In genomic region chr7:137069249-137069963, GRCh38 we compare ENCODE assay signal across 17 cellular contexts.
DNase-seq lines count a peak whose midpoint lies in the region; ATAC-seq and TF ChIP-seq lines count a peak whose summit lies in the region.
"Had no signal": no experiment of that assay in that cellular context is flagged by ENCODE, and none has a peak within 500 bp of the region (broad histone marks: within the 10 kb centered on the region; RNA-seq: fewer than 3 reads in every experiment).

No MANE protein-coding gene starts in this region.

- H3K36me3 Mint-ChIP-seq in HFFc6 (ENCODE audit: low read depth), result no peaks in the 10 kb centered on the region; the same call in 1 of the 2 replicates
- no peaks in the 10 kb centered on the region for H3K36me3 Mint-ChIP-seq in endodermal cell (ENCODE audit: low read depth)
- no peaks in the 10 kb centered on the region for H3K36me3 Mint-ChIP-seq in neural progenitor cell
- H3K36me3 Mint-ChIP-seq: CD14-positive monocyte; CD8-positive, alpha-beta memory T cell had no signal

- H3K9ac ChIP-seq in endodermal cell (ENCODE audit: extremely low read depth, low read length, poor library complexity, severe bottlenecking) (no peak overlapping the region), neural progenitor cell (no peak overlapping the region)

- ATAC-seq in Right ventricle myocardium superior (ENCODE audit: poor library complexity), result no peak
- ATAC-seq: GM23338 had no signal

- no peaks in the 10 kb centered on the region for H3F3A ChIP-seq in PC-9 (ENCODE audit: insufficient read depth, low read depth)
- H3F3A ChIP-seq in neural progenitor cell (ENCODE audit: low read depth), result no peaks in the 10 kb centered on the region

- H3K27ac Mint-ChIP-seq in HFFc6 (no peak overlapping the region), endodermal cell (no peak overlapping the region), neural progenitor cell (no peak overlapping the region)
- H3K27ac Mint-ChIP-seq: CD14-positive monocyte; CD8-positive, alpha-beta memory T cell; GM23338 had no signal

- H3K4me3 Mint-ChIP-seq in HFFc6, result peak overlapping the region; percentile 24; the same call in 1 of the 2 replicates
- H3K4me3 Mint-ChIP-seq in endodermal cell, result no peak overlapping the region
- H3K4me3 Mint-ChIP-seq in neural progenitor cell, result no peak overlapping the region
- H3K4me3 Mint-ChIP-seq: CD14-positive monocyte; CD8-positive, alpha-beta memory T cell; GM23338 had no signal

- H2AFZ ChIP-seq in PC-9 (no peak overlapping the region), neural progenitor cell (replicated peaks) (no peak overlapping the region)
- H2AFZ ChIP-seq: GM23338 had no signal

- H4K20me1 ChIP-seq in PC-9 (ENCODE audit: insufficient read depth), result no peaks in the 10 kb centered on the region
- H4K20me1 ChIP-seq in neural progenitor cell (ENCODE audit: low read depth), result no peaks in the 10 kb centered on the region

- CTCF ChIA-PET in PC-9 (lab: Charles Lee), result no interaction called here

- H3K4me2 ChIP-seq in PC-9, result peak overlapping the region; percentile 20; the same call in 1 of the 2 replicates
- no peak overlapping the region for H3K4me2 ChIP-seq in neural progenitor cell
- H3K4me2 ChIP-seq: GM23338 had no signal

- H3K4me1 Mint-ChIP-seq in HFFc6 (ENCODE audit: low read depth) (peaks cover 44% of the 10 kb centered on the region), endodermal cell (peaks cover 9% of the 10 kb centered on the region), neural progenitor cell (no peaks in the 10 kb centered on the region)
- H3K4me1 Mint-ChIP-seq: CD14-positive monocyte; CD8-positive, alpha-beta memory T cell had no signal

- peaks cover 5% of the 10 kb centered on the region; the same call in 1 of the 2 replicates for H3K4me1 ChIP-seq in PC-9 (replicated peaks; ENCODE audit: insufficient read depth)
- H3K4me1 ChIP-seq in endodermal cell (ENCODE audit: control insufficient read depth, insufficient read depth, low read length), result peaks cover 9% of the 10 kb centered on the region
- H3K4me1 ChIP-seq in neural progenitor cell, result peaks cover 9% of the 10 kb centered on the region
- H3K4me1 ChIP-seq: BE2C, Caco-2 had no signal

- no peak overlapping the region for H3K4me3 ChIP-seq in PC-9
- no peak overlapping the region for H3K4me3 ChIP-seq in endodermal cell (ENCODE audit: low read length)
- H3K4me3 ChIP-seq in neural progenitor cell, result no peak overlapping the region
- H3K4me3 ChIP-seq: GM23338 had no signal

- intact Hi-C loops in PC-9 (cut with micrococcal nuclease; ENCODE audit: unreplicated experiment), result no loop called here
- intact Hi-C loops in Right ventricle myocardium superior (cut with DNase I), result no loop called here

- 89 to 100% methylated on average over 5 to 8 of the region's 8 CpGs for WGBS in endodermal cell (ENCODE audit: insufficient coverage in 1 of 2, insufficient read length in 1 of 2), 2 experiments

- no peaks in the 10 kb centered on the region for H3K79me2 ChIP-seq in PC-9 (ENCODE audit: low read depth)
- H3K79me2 ChIP-seq in neural progenitor cell (ENCODE audit: low read depth), result no peaks in the 10 kb centered on the region

- TF ChIP-seq CTCF in HFFc6 (IDR thresholded peaks at IDR 0.05) (no peak), PC-9 (conservative IDR thresholded peaks at IDR 0.05) (no peak), endodermal cell (conservative IDR thresholded peaks at IDR 0.05) (no peak), neural progenitor cell (IDR thresholded peaks at IDR 0.05) (no peak)

- no peak overlapping the region for H3K27ac ChIP-seq in PC-9
- no peak overlapping the region for H3K27ac ChIP-seq in endodermal cell (ENCODE audit: low read depth, low read length)
- no peak overlapping the region for H3K27ac ChIP-seq in neural progenitor cell

- H3K9me3 ChIP-seq in PC-9 (ENCODE audit: insufficient read depth, low read depth) (no peaks in the 10 kb centered on the region; the same call in 1 of the 2 replicates), endodermal cell (ENCODE audit: control insufficient read depth, low read length) (no peaks in the 10 kb centered on the region), neural progenitor cell (ENCODE audit: low read depth) (no peaks in the 10 kb centered on the region)
- H3K9me3 ChIP-seq: BE2C had no signal

- H3K9me3 Mint-ChIP-seq in HFFc6 (no peaks in the 10 kb centered on the region), endodermal cell (peaks cover 2% of the 10 kb centered on the region), neural progenitor cell (no peaks in the 10 kb centered on the region)
- H3K9me3 Mint-ChIP-seq: GM23338 had no signal

- no peaks in the 10 kb centered on the region for H3K9me2 ChIP-seq in PC-9 (ENCODE audit: insufficient read depth)

- H3K27me3 ChIP-seq in PC-9 (ENCODE audit: insufficient read depth, low read depth), result no peaks in the 10 kb centered on the region
- no peaks in the 10 kb centered on the region for H3K27me3 ChIP-seq in endodermal cell (ENCODE audit: control insufficient read depth, insufficient read depth, low read length, poor library complexity, severe bottlenecking)
- no peaks in the 10 kb centered on the region for H3K27me3 ChIP-seq in neural progenitor cell
- H3K27me3 ChIP-seq: BE2C had no signal

- H3K36me3 ChIP-seq in PC-9 (ENCODE audit: low read depth) (no peaks in the 10 kb centered on the region), endodermal cell (ENCODE audit: control insufficient read depth, insufficient read depth, low read length) (no peaks in the 10 kb centered on the region), neural progenitor cell (no peaks in the 10 kb centered on the region)
- H3K36me3 ChIP-seq: BE2C had no signal

- POLR2A ChIA-PET in PC-9 (lab: Charles Lee; ENCODE audit: unreplicated experiment), result no interaction called here

- H3K27me3 Mint-ChIP-seq in HFFc6 (ENCODE audit: insufficient read depth), result peaks cover 1% of the 10 kb centered on the region
- H3K27me3 Mint-ChIP-seq in endodermal cell (ENCODE audit: insufficient read depth), result no peaks in the 10 kb centered on the region
- peaks cover 3% of the 10 kb centered on the region for H3K27me3 Mint-ChIP-seq in neural progenitor cell (ENCODE audit: insufficient read depth, low read depth)
- H3K27me3 Mint-ChIP-seq: CD8-positive, alpha-beta memory T cell had no signal

- BruUV-seq in PC-9 (replicated peaks; lab: Mats Ljungman, UMichigan), result no TSS peak

- DNase-seq in HFFc6 (no peak), PC-9 (no peak), endodermal cell (peak; percentile 38), neural progenitor cell (ENCODE audit: low spot score) (peak; percentile 14), Right ventricle myocardium superior (no peak), HuH-7 (ENCODE audit: low spot score) (no peak)
- DNase-seq in activated CD4-positive, alpha-beta T cell treated with anti-CD3 and anti-CD28 coated beads, Interleukin-2, amount 50 U/mL, for 1 hour, result no peak
- DNase-seq: ACHN; BE2C; Caco-2; CD8-positive, alpha-beta memory T cell; DMS53; GF-D8; H7; Karpas-422 had no signal

Comparison
In these comparisons a context has a peak if more than half of its experiments do, and no peak if none do; other contexts are left out.
1. DNase-seq: peak in endodermal cell (single experiment) and neural progenitor cell (single experiment); none in HFFc6 (single experiment), PC-9 (0 of 2), Right ventricle myocardium superior (single experiment), activated CD4-positive, alpha-beta T cell treated with anti-CD3 and anti-CD28 coated beads, Interleukin-2, amount 50 U/mL, for 1 hour (single experiment) and HuH-7 (single experiment).